Comparison of ENCODE assay signal across 11 cellular contexts in genomic region chr17:68580236-68580903, GRCh38. TPM values are rescaled to one million over a fixed set of nuclear protein-coding genes. Genes with fewer than 3 reads are reported as not detected.
DNase-seq lines count a peak whose midpoint lies in the region; ATAC-seq, FAIRE-seq and TF ChIP-seq lines count a peak whose summit lies in the region.
"Had no signal": no experiment of that assay in that cellular context is flagged by ENCODE, and none has a peak within 500 bp of the region (broad histone marks: within the 10 kb centered on the region; RNA-seq: fewer than 3 reads in every experiment).

No MANE protein-coding gene starts in this region.

- no peaks in the 10 kb centered on the region for H4K20me1 ChIP-seq in K562 (replicated peaks; ENCODE audit: control insufficient read depth, insufficient read depth, low read length)
- H4K20me1 ChIP-seq in HepG2 (ENCODE audit: insufficient read depth, low read length): no peaks in the 10 kb centered on the region
- no peaks in the 10 kb centered on the region for H4K20me1 ChIP-seq in MM.1S (ENCODE audit: insufficient read depth, low read length)

- TF ChIP-seq RAD21 in K562 (CRISPR knock-in tag; conservative IDR thresholded peaks at IDR 0.05 in 1 of 2, IDR thresholded peaks at IDR 0.05 in 1 of 2) (no peak), HepG2 (CRISPR knock-in tag; IDR thresholded peaks at IDR 0.05) (no peak)

- BruUV-seq in K562 (replicated peaks; lab: Mats Ljungman, UMichigan) (no TSS peak), HepG2 (replicated peaks; lab: Mats Ljungman, UMichigan) (TSS peak; percentile 73)

- TF ChIP-seq POLR2A in K562 (conservative IDR thresholded peaks at IDR 0.05) (no peak), HepG2 (IDR thresholded peaks at IDR 0.05; ENCODE audit: insufficient read depth in 1 of 2, low read depth in 2 of 2, low read length in 2 of 2) (no peak), tibial nerve (IDR thresholded peaks at IDR 0.05) (no peak)

- FAIRE-seq in K562 (lab: Jason Lieb, UNC): no peak
- peak; percentile 72 for FAIRE-seq in HepG2 (lab: Jason Lieb, UNC)

- peaks cover 12 to 28% of the 10 kb centered on the region in 2 experiments; a peak in 4 of 5 replicates for H3K27me3 ChIP-seq in K562 (ENCODE audit: control insufficient read depth in 2 of 2, insufficient read depth in 2 of 2, low read length in 2 of 2)
- no peaks in the 10 kb centered on the region for H3K27me3 ChIP-seq in HepG2 (ENCODE audit: control insufficient read depth in 1 of 2, insufficient read depth in 2 of 2, low read length in 2 of 2)
- H3K27me3 ChIP-seq in tibial nerve: no peaks in the 10 kb centered on the region
- no peaks in the 10 kb centered on the region for H3K27me3 ChIP-seq in MM.1S (replicated peaks; ENCODE audit: insufficient read depth, low read length)

- H3K9ac ChIP-seq in K562 (ENCODE audit: insufficient read depth in 1 of 2, low read depth in 2 of 2, low read length in 2 of 2) (no peak overlapping the region), HepG2 (ENCODE audit: insufficient read depth, low read depth, low read length) (peak overlapping the region; percentile 31; the same call in 1 of the 2 replicates), MM.1S (ENCODE audit: low read length) (no peak overlapping the region)

- H3K9me3 ChIP-seq in K562 (replicated peaks; ENCODE audit: control insufficient read depth, insufficient read depth, low read depth, low read length) (no peaks in the 10 kb centered on the region; the same call in 1 of the 2 replicates), HepG2 (ENCODE audit: low read length) (no peaks in the 10 kb centered on the region), tibial nerve (no peaks in the 10 kb centered on the region), MM.1S (replicated peaks; ENCODE audit: insufficient read depth, low read length) (no peaks in the 10 kb centered on the region)

- in situ Hi-C loops in KBM-7 (cut with MboI; ENCODE audit: low pct_unique_long_range_greater_than_20kb, low sequenced_read_pairs): no loop called here
- in situ Hi-C loops in K562 (cut with MboI): no loop called here
- in situ Hi-C loops in HepG2 (cut with HindIII; ENCODE audit: extremely low pct_ligation_motif_present, low pct_unique_long_range_greater_than_20kb): no loop called here

- H3K4me3 ChIP-seq in K562: no peak overlapping the region
- no peak overlapping the region; a peak in 1 of 6 replicates for H3K4me3 ChIP-seq in HepG2 (replicated peaks in 1 of 3; ENCODE audit: insufficient read depth in 1 of 3, low read depth in 2 of 3, low read length in 3 of 3)
- no peak overlapping the region for H3K4me3 ChIP-seq in tibial nerve
- H3K4me3 ChIP-seq in MM.1S (ENCODE audit: low read length): no peak overlapping the region

- H3K9me1 ChIP-seq in K562 (ENCODE audit: control insufficient read depth, insufficient read depth, low read length): no peaks in the 10 kb centered on the region

- no peak for TF ChIP-seq CTCF in K562 (IDR thresholded peaks at IDR 0.05 in 2 of 3, conservative IDR thresholded peaks at IDR 0.05 in 1 of 3; ENCODE audit: insufficient read depth in 2 of 3, low read depth in 1 of 3, low read length in 3 of 3)
- TF ChIP-seq CTCF in HepG2 (CRISPR knock-in tag; IDR thresholded peaks at IDR 0.05): no peak
- TF ChIP-seq CTCF in tibial nerve (IDR thresholded peaks at IDR 0.05): no peak
- TF ChIP-seq CTCF in MM.1S (IDR thresholded peaks at IDR 0.05; ENCODE audit: low read length): no peak

- no peaks in the 10 kb centered on the region for H3K79me2 ChIP-seq in K562 (ENCODE audit: control insufficient read depth, insufficient read depth, low read length)
- H3K79me2 ChIP-seq in HepG2 (ENCODE audit: insufficient read depth, low read length): no peaks in the 10 kb centered on the region
- H3K79me2 ChIP-seq in MM.1S (ENCODE audit: low read length): no peaks in the 10 kb centered on the region

- no peaks in the 10 kb centered on the region for H3K9me2 ChIP-seq in MM.1S (replicated peaks; ENCODE audit: insufficient read depth, low read length)

- intact Hi-C loops in K562 (cut with micrococcal nuclease): no loop called here
- intact Hi-C loops in HepG2 (cut with micrococcal nuclease; ENCODE audit: unreplicated experiment): no loop called here

- H3K36me3 ChIP-seq in K562 (ENCODE audit: control insufficient read depth, insufficient read depth, low read length): no peaks in the 10 kb centered on the region
- H3K36me3 ChIP-seq in HepG2 (replicated peaks in 1 of 2; ENCODE audit: control insufficient read depth in 1 of 2, insufficient read depth in 2 of 2, low read length in 2 of 2): no peaks in the 10 kb centered on the region
- H3K36me3 ChIP-seq in tibial nerve: no peaks in the 10 kb centered on the region
- no peaks in the 10 kb centered on the region for H3K36me3 ChIP-seq in MM.1S (replicated peaks; ENCODE audit: insufficient read depth, low read length)

- TF ChIP-seq EP300 in K562 (IDR thresholded peaks at IDR 0.05; ENCODE audit: low read length): no peak
- peak in 1 of 2 experiments; percentile 90; a peak in 2 of 4 replicates for TF ChIP-seq EP300 in HepG2 (IDR thresholded peaks at IDR 0.05; ENCODE audit: low read depth in 2 of 2, low read length in 2 of 2)
- TF ChIP-seq EP300 in HepG2 (CRISPR knock-in tag; IDR thresholded peaks at IDR 0.05; ENCODE audit: borderline replicate concordance): peak; percentile 89
- TF ChIP-seq EP300 in tibial nerve (IDR thresholded peaks at IDR 0.05): peak in 1 of 2 donors; percentile 88

- H3K27ac ChIP-seq in K562 (ENCODE audit: extremely low read depth, low read depth, low read length) (no peak overlapping the region), HepG2 (ENCODE audit: extremely low read length, insufficient read depth, low read length) (peak overlapping the region; percentile 61), tibial nerve (peak overlapping the region in 3 of 4 donors; percentile 50 to 82 (median 76)), MM.1S (ENCODE audit: low read length) (no peak overlapping the region)

- CTCF ChIA-PET in K562 (lab: Yijun Ruan, JAX; ENCODE audit: low intra/inter-chr PET ratio): no interaction called here
- CTCF ChIA-PET in HepG2 (lab: Yijun Ruan, JAX; ENCODE audit: low intra/inter-chr PET ratio, low total read pairs): no interaction called here

- H3K4me1 ChIP-seq in K562 (replicated peaks in 1 of 2; ENCODE audit: control insufficient read depth in 2 of 2, insufficient read depth in 2 of 2, low read length in 2 of 2): no peaks in the 10 kb centered on the region
- peaks cover 51% of the 10 kb centered on the region for H3K4me1 ChIP-seq in HepG2 (ENCODE audit: insufficient read depth, low read length)
- peaks cover 0 to 56% (median 26%) of the 10 kb centered on the region in 4 donors for H3K4me1 ChIP-seq in tibial nerve
- H3K4me1 ChIP-seq in MM.1S (ENCODE audit: low read length): no peaks in the 10 kb centered on the region

- H3F3A ChIP-seq in MM.1S (ENCODE audit: insufficient read depth, low read length): no peaks in the 10 kb centered on the region

- peak; percentile 70 for DNase-seq in KBM-7
- DNase-seq in K562 (ENCODE audit: extremely low read depth in 1 of 4, low spot score in 3 of 4): no peak
- peak; percentile 88 for DNase-seq in HepG2 (ENCODE audit: low spot score)
- DNase-seq in tibial nerve (ENCODE audit: low spot score in 2 of 2): peak in 1 of 2 donors; percentile 72
- DNase-seq in MM.1S: no peak
- no peak for DNase-seq in NCI-H526 treated with DMSO at 0.1 percent for 48 hours (lab: John Stamatoyannopoulos, UW)
- DNase-seq: central memory CD4-positive, alpha-beta T cell; NCI-H510A treated with DMSO at 0.1 percent for 48 hours had no signal

- H3K4me2 ChIP-seq in K562 (ENCODE audit: insufficient read depth, low read length) (no peak overlapping the region), HepG2 (ENCODE audit: low read depth, low read length) (peak overlapping the region; percentile 64), MM.1S (ENCODE audit: low read depth, low read length) (no peak overlapping the region)

- POLR2A ChIA-PET in K562 (lab: Yijun Ruan, JAX) (interaction anchor here (1.3 to 1.4 kb wide), 2 partner anchors 12 to 14 kb away, joined by 3 to 5 read pairs; no protein-coding TSS in a partner anchor), HepG2 (lab: Yijun Ruan, JAX) (interaction anchor here (1.1 to 2.4 kb wide), 11 partner anchors 10 to 241 kb away, joined by 4 to 22 read pairs (median 8); partner anchors contain the start of genes FAM20A, PRKAR1A and WIPI1)

- ATAC-seq in K562 (no peak), HepG2 (peak; percentile 72), HG03520 (IDR thresholded peaks at IDR 0.05; ENCODE audit: unreplicated experiment) (no peak)

- H2AFZ ChIP-seq in K562 (ENCODE audit: low read depth, low read length): no peak overlapping the region
- no peak overlapping the region for H2AFZ ChIP-seq in HepG2 (ENCODE audit: low read length)
- H2AFZ ChIP-seq in MM.1S (ENCODE audit: low read length): no peak overlapping the region

- WGBS in K562 (ENCODE audit: insufficient coverage, low coverage, missing lambda C conversion rate): 0% methylated on average over 6 of the region's 6 CpGs
- 6% methylated on average over 6 of the region's 6 CpGs for WGBS in HepG2 (ENCODE audit: low lambda C conversion rate)
- WGBS in tibial nerve, 2 donors: 17 to 20% methylated on average over 6 of the region's 6 CpGs

RNA-seq across cellular contexts. Expression of gene FAM20A, which starts 20.8 kb away (rescaled TPM):
- not detected in 2 replicates for total RNA-seq in K562 (2011; cell fraction: chromatin; rRNA removed; ENCODE audit: low replicate concordance)
- not detected in 2 replicates for total RNA-seq in K562 (2011; cell fraction: nucleolus; rRNA removed)
- not detected in 2 replicates for total RNA-seq in K562 (2011; cell fraction: nucleoplasm; rRNA removed)
- total RNA-seq in K562 (2014; rRNA removed) (not detected in 2 replicates), K562 (2014; rRNA removed; fragmentation: Illumina TruSeq; extraction: Trizol) (not detected in 2 replicates), K562 (2015; rRNA removed; fragmentation: Illumina TruSeq; extraction: Trizol) (not detected in 2 replicates), K562 (2021) (0.07 TPM in 1 of 2 replicates, not detected in the other), HepG2 (2016; rRNA removed; fragmentation: Illumina TruSeq; extraction: Trizol) (5.0 and 9.3 TPM in 2 replicates), tibial nerve (100 to 1,000 TPM in 1 of 4 donors, 10 to 100 TPM in 2, 1 to 10 TPM in 1; 9.4 to 104 (median 25.7) TPM)
- polyA plus RNA-seq in K562 (2011; rRNA removed) (not detected in 2 replicates), K562 (2014; fragmentation: Illumina TruSeq; extraction: Trizol) (not detected in 2 replicates), K562 (2014; fragmentation: Nextera tagmentation; extraction: Ambion mirVana) (not detected), K562 (2014; rRNA removed) (not detected in 2 replicates), HepG2 (2011; rRNA removed) (20.7 and 39.3 TPM in 2 replicates)
- not detected in 2 replicates for polyA plus RNA-seq in K562 (2011; cell fraction: cytosol; rRNA removed)
- polyA plus RNA-seq in K562 (2011; cell fraction: nucleus; rRNA removed): not detected in 2 replicates
- polyA plus RNA-seq in K562 (2012): 0.04 TPM in 1 of 2 replicates, not detected in the other
- polyA minus RNA-seq in K562 (2011; rRNA and poly(A)+ RNA removed): not detected in 2 replicates
- polyA minus RNA-seq in K562 (2011; cell fraction: cytosol; rRNA and poly(A)+ RNA removed): not detected in 2 replicates
- not detected in 2 replicates for polyA minus RNA-seq in K562 (2011; cell fraction: nucleus; rRNA and poly(A)+ RNA removed)
- 4.7 and 5.8 TPM in 2 replicates for total RNA-seq in HepG2 (2016; cell fraction: cytosol; rRNA removed; fragmentation: Illumina TruSeq; extraction: Trizol; ENCODE audit: low read depth)
- total RNA-seq in HepG2 (2016; cell fraction: insoluble cytoplasmic fraction; rRNA removed; fragmentation: Illumina TruSeq; extraction: Trizol): 5.3 and 8.6 TPM in 2 replicates
- total RNA-seq in HepG2 (2016; cell fraction: membrane; rRNA removed; fragmentation: Illumina TruSeq; extraction: Trizol): 7.1 and 8.8 TPM in 2 replicates
- 13.0 and 14.7 TPM in 2 replicates for total RNA-seq in HepG2 (2016; cell fraction: nucleus; rRNA removed; fragmentation: Illumina TruSeq; extraction: Trizol)
- 9.9 and 13.9 TPM in 2 replicates for polyA plus RNA-seq in HepG2 (2011; cell fraction: cytosol; rRNA removed)
- polyA plus RNA-seq in HepG2 (2011; cell fraction: nucleus; rRNA removed): 83.2 and 124 TPM in 2 replicates
- 26.8 and 56.7 TPM in 2 replicates for polyA plus RNA-seq in HepG2 (2012)
- 6.1 and 7.0 TPM in 2 replicates for polyA plus RNA-seq in HepG2 (2016; cell fraction: cytosol; fragmentation: Illumina TruSeq; extraction: Trizol; ENCODE audit: low read depth)
- 7.0 and 9.7 TPM in 2 replicates for polyA plus RNA-seq in HepG2 (2016; cell fraction: insoluble cytoplasmic fraction; fragmentation: Illumina TruSeq; extraction: Trizol; ENCODE audit: low read depth)
- polyA plus RNA-seq in HepG2 (2016; cell fraction: membrane; fragmentation: Illumina TruSeq; extraction: Trizol; ENCODE audit: low read depth): 8.2 and 9.0 TPM in 2 replicates
- 32.0 and 32.1 TPM in 2 replicates for polyA plus RNA-seq in HepG2 (2016; cell fraction: nucleus; fragmentation: Illumina TruSeq; extraction: Trizol; ENCODE audit: insufficient read depth, low read depth)
- 13.8 TPM in 1 of 2 replicates, not detected in the other for polyA minus RNA-seq in HepG2 (2011; rRNA and poly(A)+ RNA removed; ENCODE audit: low replicate concordance)
- polyA minus RNA-seq in HepG2 (2011; cell fraction: cytosol; rRNA and poly(A)+ RNA removed): 5.8 and 15.1 TPM in 2 replicates
- polyA minus RNA-seq in HepG2 (2011; cell fraction: nucleus; rRNA and poly(A)+ RNA removed): 26.8 and 40.7 TPM in 2 replicates
- total RNA-seq: Daoy, pulmonary artery endothelial cell had no signal

Comparison
In these comparisons a context has a peak if more than half of its experiments do, and no peak if none do; other contexts are left out.
1. DNase-seq: peak in KBM-7 (single experiment) and HepG2 (single experiment); none in K562 (0 of 4), MM.1S (single experiment) and NCI-H526 treated with DMSO at 0.1 percent for 48 hours (single experiment).
2. H3K27ac ChIP-seq: peak in HepG2 (single experiment) and tibial nerve (3 of 4); none in K562 (single experiment) and MM.1S (single experiment).
3. RNA of gene FAM20A, which starts 20.8 kb away (total RNA-seq): 9.4 to 104 TPM in tibial nerve and 4.7 to 14.7 TPM in HepG2; 0.07 TPM in K562; every median in the first group is over 4 times any median in the second.